In genomic region chr13:95833126-95833525, GRCh38 we compare ENCODE assay signal across 33 cellular contexts.
"Had no signal": no experiment of that assay in that cellular context is flagged by ENCODE, and none has a peak within 500 bp of the region (broad histone marks: within the 10 kb centered on the region; RNA-seq: fewer than 3 reads in every experiment).

No MANE protein-coding gene starts in this region.

- H3K27ac Mint-ChIP-seq: activated CD4-positive, alpha-beta memory T cell treated with anti-CD3 and anti-CD28 coated beads, Interleukin-2, amount 10 ng/mL, durations not matched to agents 7 days and 5 days; activated CD4-positive, alpha-beta T cell treated with anti-CD3 and anti-CD28 coated beads, Interleukin-2, amount 10 ng/mL, durations not matched to agents 7 days and 5 days; activated naive CD4-positive, alpha-beta T cell treated with anti-CD3 and anti-CD28 coated beads, Interleukin-2, amount 50 U/mL, for 72 hours; naive thymus-derived CD8-positive, alpha-beta T cell; stimulated activated memory B cell treated with anti-CD40 and anti-IgM and Interleukin-4, amounts not matched to agents 10 μg/mL and 1 μg/mL and 100 μg/mL, for 72 hours; stimulated activated naive CD8-positive, alpha-beta T cell treated with anti-CD3 and anti-CD28 coated beads, Interleukin-15, amount 100 ng/mL, for 72 hours; T-helper 17 cell had no signal

- H3K27ac ChIP-seq: cardiac muscle cell, epithelial cell of prostate, esophagus squamous epithelium, left lung, lower lobe of right lung, pancreas, prostate gland, upper lobe of right lung, WERI-Rb-1 had no signal

- H3K27me3 Mint-ChIP-seq: stimulated activated memory B cell treated with anti-CD40 and anti-IgM and Interleukin-4, amounts not matched to agents 10 μg/mL and 1 μg/mL and 100 μg/mL, for 72 hours had no signal

- H3K4me1 Mint-ChIP-seq: activated CD4-positive, alpha-beta memory T cell treated with anti-CD3 and anti-CD28 coated beads, Interleukin-2, amount 10 ng/mL, durations not matched to agents 7 days and 5 days; activated CD4-positive, alpha-beta T cell treated with anti-CD3 and anti-CD28 coated beads, Interleukin-2, amount 10 ng/mL, durations not matched to agents 7 days and 5 days; stimulated activated memory B cell treated with anti-CD40 and anti-IgM and Interleukin-4, amounts not matched to agents 10 μg/mL and 1 μg/mL and 100 μg/mL, for 72 hours; stimulated activated naive CD8-positive, alpha-beta T cell treated with anti-CD3 and anti-CD28 coated beads, Interleukin-15, amount 100 ng/mL, for 72 hours had no signal

- H3K9me3 ChIP-seq: lower lobe of right lung, pancreas, prostate gland had no signal

- H3K4me3 ChIP-seq: cardiac muscle cell, esophagus squamous epithelium, left lung, lower lobe of right lung, pancreas, prostate gland, upper lobe of right lung had no signal

- H3K9me3 Mint-ChIP-seq: activated CD4-positive, alpha-beta memory T cell treated with anti-CD3 and anti-CD28 coated beads, Interleukin-2, amount 10 ng/mL, durations not matched to agents 7 days and 5 days had no signal

- H3K4me1 ChIP-seq: prostate gland had no signal

- H3K4me3 Mint-ChIP-seq: activated CD4-positive, alpha-beta memory T cell treated with anti-CD3 and anti-CD28 coated beads, Interleukin-2, amount 10 ng/mL, durations not matched to agents 7 days and 5 days; activated CD4-positive, alpha-beta T cell treated with anti-CD3 and anti-CD28 coated beads, Interleukin-2, amount 10 ng/mL, durations not matched to agents 7 days and 5 days; activated T-cell treated with anti-CD3 and anti-CD28 coated beads, Interleukin-2, amount 50 U/mL, for 4 hours; naive thymus-derived CD8-positive, alpha-beta T cell; neural crest cell; stimulated activated memory B cell treated with anti-CD40 and anti-IgM and Interleukin-4, amounts not matched to agents 10 μg/mL and 1 μg/mL and 100 μg/mL, for 72 hours; stimulated activated naive CD8-positive, alpha-beta T cell treated with anti-CD3 and anti-CD28 coated beads, Interleukin-15, amount 100 ng/mL, for 72 hours; T-helper 17 cell had no signal

- DNase-seq: activated CD4-positive, alpha-beta memory T cell treated with anti-CD3 and anti-CD28 coated beads, Interleukin-2, amount 10 ng/mL, durations not matched to agents 7 days and 5 days; activated CD4-positive, alpha-beta T cell treated with anti-CD3 and anti-CD28 coated beads, Interleukin-2, amount 10 ng/mL, durations not matched to agents 7 days and 5 days; activated naive CD4-positive, alpha-beta T cell; activated T-cell treated with anti-CD3 and anti-CD28 coated beads, Interleukin-2, amount 50 U/mL, for 4 hours; anterior cingulate cortex; cerebellar nuclear complex; cortex of kidney; esophagus squamous epithelium; head of caudate nucleus; hippocampal formation; left lung; lower lobe of right lung; naive thymus-derived CD8-positive, alpha-beta T cell; nucleus accumbens; pancreas; small intestine; stimulated activated CD4-positive, alpha-beta T cell treated with anti-CD3 and anti-CD28 coated beads, Interleukin-1b, Interleukin-23, amount 100 ng/mL, for 48 hours; stimulated activated CD4-positive, alpha-beta T cell treated with anti-CD3 and anti-CD28 coated beads, Interleukin-4, amount 100 ng/mL, for 4 hours; stimulated activated CD8-positive, alpha-beta memory T cell treated with anti-CD3 and anti-CD28 coated beads, Interleukin-4, amount 100 ng/mL, for 48 hours; stimulated activated naive CD8-positive, alpha-beta T cell treated with anti-CD3 and anti-CD28 coated beads, Interleukin-15, amount 100 ng/mL, for 72 hours; substantia nigra; T-helper 17 cell; T1000; upper lobe of right lung; WERI-Rb-1 had no signal

- H3K36me3 ChIP-seq: cardiac muscle cell, esophagus squamous epithelium, left lung, lower lobe of right lung, pancreas, prostate gland, WERI-Rb-1 had no signal

- ATAC-seq: activated CD4-positive, CD25-positive, alpha-beta regulatory T cell treated with anti-CD3 and anti-CD28 coated beads, Interleukin-2, amount 50 U/mL, for 24 hours; activated naive CD4-positive, alpha-beta T cell treated with anti-CD3 and anti-CD28 coated beads, Interleukin-2, amount 50 U/mL, for 72 hours; activated T-cell treated with anti-CD3 and anti-CD28 coated beads, Interleukin-2, amount 50 U/mL, for 4 hours; lower lobe of right lung; naive thymus-derived CD8-positive, alpha-beta T cell; sciatic nerve; stimulated activated memory B cell treated with anti-CD40 and anti-IgM and Interleukin-4, amounts not matched to agents 10 μg/mL and 1 μg/mL and 100 μg/mL, for 72 hours; stimulated activated naive CD8-positive, alpha-beta T cell treated with anti-CD3 and anti-CD28 coated beads, Interleukin-15, amount 100 ng/mL, for 72 hours; T-helper 17 cell; upper lobe of right lung had no signal

- FAIRE-seq: pancreas had no signal

- H3K27me3 ChIP-seq: cardiac muscle cell, esophagus squamous epithelium, left lung, pancreas, upper lobe of right lung had no signal
